Comparison of ENCODE assay signal across 12 cellular contexts in genomic region chr1:61606448-61607312, GRCh38.
DNase-seq lines count a peak whose midpoint lies in the region; ATAC-seq and TF ChIP-seq lines count a peak whose summit lies in the region.
"Had no signal": no experiment of that assay in that cellular context is flagged by ENCODE, and none has a peak within 500 bp of the region (broad histone marks: within the 10 kb centered on the region; RNA-seq: fewer than 3 reads in every experiment).

No MANE protein-coding gene starts in this region.

- H3K79me2 ChIP-seq in neural progenitor cell (ENCODE audit: low read depth), result no peaks in the 10 kb centered on the region

- peak overlapping the region; percentile 36 for H2AFZ ChIP-seq in neural progenitor cell (replicated peaks)

- H3K27me3 Mint-ChIP-seq in neural progenitor cell (ENCODE audit: insufficient read depth, low read depth), result peaks cover 3% of the 10 kb centered on the region

- no peaks in the 10 kb centered on the region for H3K36me3 Mint-ChIP-seq in neural progenitor cell

- no peak for TF ChIP-seq POLR2A in uterus (IDR thresholded peaks at IDR 0.05)

- H3F3A ChIP-seq in neural progenitor cell (ENCODE audit: low read depth), result no peaks in the 10 kb centered on the region

- H3K27me3 ChIP-seq in neural progenitor cell, result no peaks in the 10 kb centered on the region
- H3K27me3 ChIP-seq in uterus, result no peaks in the 10 kb centered on the region

- H3K4me3 Mint-ChIP-seq in neural progenitor cell, result no peak overlapping the region
- H3K4me3 Mint-ChIP-seq: stimulated activated naive CD8-positive, alpha-beta T cell treated with anti-CD3 and anti-CD28 coated beads, Interleukin-15, amount 100 ng/mL, for 72 hours had no signal

- H3K4me1 ChIP-seq in neural progenitor cell (no peaks in the 10 kb centered on the region), uterus (no peaks in the 10 kb centered on the region)

- TF ChIP-seq CTCF in neural progenitor cell (IDR thresholded peaks at IDR 0.05) (no peak), uterus (IDR thresholded peaks at IDR 0.05) (no peak)

- intact Hi-C loops in uterus (cut with DNase I; ENCODE audit: low total_unique reads), result no loop called here

- H3K9me3 ChIP-seq in neural progenitor cell (ENCODE audit: low read depth), result no peaks in the 10 kb centered on the region
- no peaks in the 10 kb centered on the region for H3K9me3 ChIP-seq in uterus

- H3K36me3 ChIP-seq in neural progenitor cell (no peaks in the 10 kb centered on the region), uterus (no peaks in the 10 kb centered on the region)

- H3K9ac ChIP-seq in neural progenitor cell, result no peak overlapping the region

- peaks cover 8% of the 10 kb centered on the region for H3K4me1 Mint-ChIP-seq in neural progenitor cell
- H3K4me1 Mint-ChIP-seq: stimulated activated naive CD8-positive, alpha-beta T cell treated with anti-CD3 and anti-CD28 coated beads, Interleukin-15, amount 100 ng/mL, for 72 hours had no signal

- H3K27ac ChIP-seq in adipose tissue (ENCODE audit: low read depth, low read length) (peak overlapping the region; percentile 34), neural progenitor cell (no peak overlapping the region), uterus (peak overlapping the region; percentile 50 to 56)

- H3K4me2 ChIP-seq in neural progenitor cell, result no peak overlapping the region

- WGBS in adipose tissue, 3 donors, result 45 to 82% (median 64%) methylated on average over 15 of the region's 15 CpGs

- no peaks in the 10 kb centered on the region for H3K9me3 Mint-ChIP-seq in neural progenitor cell
- H3K9me3 Mint-ChIP-seq: stimulated activated naive CD8-positive, alpha-beta T cell treated with anti-CD3 and anti-CD28 coated beads, Interleukin-15, amount 100 ng/mL, for 72 hours had no signal

- H3K4me3 ChIP-seq in neural progenitor cell (no peak overlapping the region), uterus (no peak overlapping the region)

- no peaks in the 10 kb centered on the region for H4K20me1 ChIP-seq in neural progenitor cell (ENCODE audit: low read depth)

- ATAC-seq in GM19324 (IDR thresholded peaks at IDR 0.05; ENCODE audit: low FRiP score, unreplicated experiment), result no peak
- ATAC-seq: HCT116; stimulated activated naive CD8-positive, alpha-beta T cell treated with anti-CD3 and anti-CD28 coated beads, Interleukin-15, amount 100 ng/mL, for 72 hours had no signal

- no peak overlapping the region for H3K27ac Mint-ChIP-seq in neural progenitor cell

- DNase-seq in fibroblast of peridontal ligament (ENCODE audit: extremely low read depth) (peak; percentile 9), neural progenitor cell (ENCODE audit: low spot score) (no peak), uterus (peak; percentile 60 to 70), activated T-cell treated with anti-CD3 and anti-CD28 coated beads for 4 hours (no peak), OCI-M2 (lab: John Stamatoyannopoulos, UW; ENCODE audit: unreplicated experiment) (no peak), T1000 (lab: John Stamatoyannopoulos, UW) (no peak)
- DNase-seq: activated gamma-delta T cell; effector CD8-positive, alpha-beta T cell; stimulated activated naive CD8-positive, alpha-beta T cell treated with anti-CD3 and anti-CD28 coated beads, Interleukin-15, amount 100 ng/mL, for 72 hours had no signal

Comparison
In these comparisons a context has a peak if more than half of its experiments do, and no peak if none do; other contexts are left out.
1. DNase-seq: peak in fibroblast of peridontal ligament (single experiment) and uterus (2 of 2); none in neural progenitor cell (single experiment), activated T-cell treated with anti-CD3 and anti-CD28 coated beads for 4 hours (single experiment), OCI-M2 (single experiment) and T1000 (single experiment).